12 cellular contexts compared by ENCODE assay signal in genomic region chr6:470901-471448, GRCh38.
A peak's percentile ranks its signal among the peaks of the same experiment; 100 is the strongest.
DNase-seq lines count a peak whose midpoint lies in the region; ATAC-seq lines count a peak whose summit lies in the region.
"Had no signal": no experiment of that assay in that cellular context is flagged by ENCODE, and none has a peak within 500 bp of the region (broad histone marks: within the 10 kb centered on the region; RNA-seq: fewer than 3 reads in every experiment).

No MANE protein-coding gene starts in this region.

- peaks cover 7% of the 10 kb centered on the region for H3K27me3 Mint-ChIP-seq in stimulated activated naive CD8-positive, alpha-beta T cell treated with anti-CD3 and anti-CD28 coated beads, Interleukin-15, amount 100 ng/mL, for 72 hours

- H3K4me3 Mint-ChIP-seq in stimulated activated naive CD8-positive, alpha-beta T cell treated with anti-CD3 and anti-CD28 coated beads, Interleukin-15, amount 100 ng/mL, for 72 hours, result peak overlapping the region in 1 of 2 donors; percentile 12

- peak overlapping the region in 1 of 2 donors; percentile 27 for H3K27ac Mint-ChIP-seq in stimulated activated naive CD8-positive, alpha-beta T cell treated with anti-CD3 and anti-CD28 coated beads, Interleukin-15, amount 100 ng/mL, for 72 hours

- DNase-seq in activated CD8-positive, alpha-beta memory T cell treated with anti-CD3 and anti-CD28 coated beads for 24 hours, result peak; percentile 46
- DNase-seq in activated CD8-positive, alpha-beta memory T cell treated with anti-CD3 and anti-CD28 coated beads, Interleukin-2, amount 50 U/mL, for 4 hours, result no peak
- DNase-seq in NCI-H2171 (lab: John Stamatoyannopoulos, UW) (peak; percentile 32), activated gamma-delta T cell (lab: John Stamatoyannopoulos, UW) (no peak)
- no peak for DNase-seq in stimulated activated naive CD8-positive, alpha-beta T cell treated with anti-CD3 and anti-CD28 coated beads, Interleukin-15, amount 100 ng/mL, for 72 hours
- DNase-seq: GF-D8, NCI-H1694 treated with DMSO at 0.1 percent for 48 hours, Right ventricle myocardium superior had no signal

- ATAC-seq in HG02610 (IDR thresholded peaks at IDR 0.05; ENCODE audit: unreplicated experiment) (peak; percentile 71), GM21515 (IDR thresholded peaks at IDR 0.05; ENCODE audit: unreplicated experiment) (no peak), GM18867 (IDR thresholded peaks at IDR 0.05; ENCODE audit: unreplicated experiment) (no peak)
- peak; percentile 48 for ATAC-seq in stimulated activated naive CD8-positive, alpha-beta T cell treated with anti-CD3 and anti-CD28 coated beads, Interleukin-15, amount 100 ng/mL, for 72 hours

- H3K9me3 Mint-ChIP-seq in stimulated activated naive CD8-positive, alpha-beta T cell treated with anti-CD3 and anti-CD28 coated beads, Interleukin-15, amount 100 ng/mL, for 72 hours, result no peaks in the 10 kb centered on the region
- H3K9me3 Mint-ChIP-seq: activated naive CD4-positive, alpha-beta T cell treated with anti-CD3 and anti-CD28 coated beads, Interleukin-2, amount 50 U/mL, for 72 hours had no signal

- peaks cover 69% of the 10 kb centered on the region for H3K4me1 Mint-ChIP-seq in stimulated activated naive CD8-positive, alpha-beta T cell treated with anti-CD3 and anti-CD28 coated beads, Interleukin-15, amount 100 ng/mL, for 72 hours

Comparison
In these comparisons a context has a peak if more than half of its experiments do, and no peak if none do; other contexts are left out.
1. DNase-seq: peak in activated CD8-positive, alpha-beta memory T cell treated with anti-CD3 and anti-CD28 coated beads for 24 hours (single experiment) and NCI-H2171 (single experiment); none in activated CD8-positive, alpha-beta memory T cell treated with anti-CD3 and anti-CD28 coated beads, Interleukin-2, amount 50 U/mL, for 4 hours (single experiment), stimulated activated naive CD8-positive, alpha-beta T cell treated with anti-CD3 and anti-CD28 coated beads, Interleukin-15, amount 100 ng/mL, for 72 hours (0 of 2) and activated gamma-delta T cell (single experiment).
2. ATAC-seq: peak in HG02610 (single experiment) and stimulated activated naive CD8-positive, alpha-beta T cell treated with anti-CD3 and anti-CD28 coated beads, Interleukin-15, amount 100 ng/mL, for 72 hours (single experiment); none in GM21515 (single experiment) and GM18867 (single experiment).